In the genomic region with DNA sequence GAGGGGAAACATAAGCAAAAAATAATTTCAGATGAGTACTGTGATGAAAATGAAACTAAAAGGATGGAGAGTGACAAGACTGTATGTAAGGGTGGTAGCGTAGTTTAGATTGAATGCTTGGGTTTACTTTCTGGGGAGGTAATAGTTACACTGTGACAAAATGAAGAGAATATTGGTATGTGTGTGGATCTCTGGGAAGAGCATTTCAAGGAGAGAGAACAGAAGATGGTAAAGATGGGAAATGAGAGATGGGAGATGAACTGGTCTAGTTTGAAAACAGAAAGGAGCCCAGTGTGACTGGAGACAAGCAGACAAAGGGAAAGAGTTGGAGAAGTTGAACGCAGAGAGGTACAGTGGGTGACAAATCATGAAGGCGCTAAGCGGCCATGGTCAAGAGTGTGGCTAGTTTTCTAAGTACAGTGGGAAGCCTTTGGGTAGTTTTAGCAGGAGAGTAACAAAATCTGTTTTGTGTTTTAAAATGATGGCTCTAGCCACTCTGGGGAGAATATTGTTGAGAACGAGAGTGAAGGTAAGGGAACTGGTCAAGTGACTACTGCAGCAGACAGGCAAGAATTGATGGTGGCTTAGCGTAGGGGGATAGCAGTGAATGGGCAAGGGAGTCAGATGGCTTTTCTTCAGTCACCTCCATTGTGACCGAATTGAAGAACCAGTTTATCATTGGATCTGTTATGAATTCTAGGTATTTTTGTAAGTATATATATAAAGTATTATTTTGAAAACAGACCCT, we compare ENCODE assay signal across 12 cellular contexts. TPM values are rescaled to one million over a fixed set of nuclear protein-coding genes. Genes with fewer than 3 reads are reported as not detected.
A peak's percentile ranks its signal among the peaks of the same experiment; 100 is the strongest.
DNase-seq lines count a peak whose midpoint lies in the region; ATAC-seq and TF ChIP-seq lines count a peak whose summit lies in the region.
"Had no signal": no experiment of that assay in that cellular context is flagged by ENCODE, and none has a peak within 500 bp of the region (broad histone marks: within the 10 kb centered on the region; RNA-seq: fewer than 3 reads in every experiment).

No MANE protein-coding gene starts in this region.

- ATAC-seq in GM19372 (IDR thresholded peaks at IDR 0.05; ENCODE audit: low read depth, unreplicated experiment) (peak; percentile 51), HG03039 (IDR thresholded peaks at IDR 0.05; ENCODE audit: unreplicated experiment) (peak; percentile 42)
- peak; percentile 49 for ATAC-seq in activated T-helper 17 cell treated with anti-CD3 and anti-CD28 coated beads, Interleukin-2, amount 50 U/mL, for 72 hours (replicated peaks)
- ATAC-seq: psoas muscle had no signal

- no peaks in the 10 kb centered on the region for H3K23me2 ChIP-seq in H9 (ENCODE audit: insufficient read length, low read depth, low read length, poor library complexity, severe bottlenecking)

- no peak overlapping the region for H4K5ac ChIP-seq in H9 (ENCODE audit: insufficient read length, low read depth, low read length)

- no peak overlapping the region for H3K56ac ChIP-seq in H9 (ENCODE audit: insufficient read length, low read depth, low read length)

- no peaks in the 10 kb centered on the region for H3K9me3 Mint-ChIP-seq in activated T-helper 17 cell treated with anti-CD3 and anti-CD28 coated beads, Interleukin-2, amount 50 U/mL, for 72 hours
- H3K9me3 Mint-ChIP-seq in H9, result no peaks in the 10 kb centered on the region; a peak in 1 of 5 replicates

- no peaks in the 10 kb centered on the region for H3K9me3 ChIP-seq in H9 (ENCODE audit: control insufficient read depth, low read depth, low read length)
- H3K9me3 ChIP-seq: esophagus muscularis mucosa, psoas muscle had no signal

- no peaks in the 10 kb centered on the region for H4K20me1 ChIP-seq in H9 (ENCODE audit: control insufficient read depth, insufficient read depth, insufficient read length)

- H3K4me1 ChIP-seq in H9 (ENCODE audit: insufficient read depth, low read length), result peaks cover 3% of the 10 kb centered on the region; the same call in 1 of the 2 replicates
- H3K4me1 ChIP-seq: esophagus muscularis mucosa had no signal

- no peak overlapping the region for H2BK20ac ChIP-seq in H9 (ENCODE audit: low read depth, low read length, poor library complexity, severe bottlenecking)

- no peak overlapping the region for H3K9ac ChIP-seq in H9 (ENCODE audit: extremely low read depth, insufficient read length, low read length)

- H2AK5ac ChIP-seq in H9 (ENCODE audit: insufficient read length, low read length), result no peak overlapping the region

- 100% methylated on average over 1 of the region's 7 CpGs for WGBS in H9 (ENCODE audit: extremely low coverage, insufficient read length, low lambda C conversion rate)

- H4K91ac ChIP-seq in H9 (ENCODE audit: insufficient read length, low read depth, low read length), result no peak overlapping the region

- H2AFZ ChIP-seq in H9 (ENCODE audit: low read length), result no peak overlapping the region

- no peaks in the 10 kb centered on the region for H3K4me1 Mint-ChIP-seq in activated T-helper 17 cell treated with anti-CD3 and anti-CD28 coated beads, Interleukin-2, amount 50 U/mL, for 72 hours
- 0 out of 4 replicates have a peak, but pooled peaks cover 0 to 4% of the 10 kb centered on the region in 2 experiments for H3K4me1 Mint-ChIP-seq in H9

- no peak overlapping the region for H4K8ac ChIP-seq in H9 (replicated peaks; ENCODE audit: insufficient read length, low read depth, low read length)

- no peaks in the 10 kb centered on the region for H3K36me3 Mint-ChIP-seq in activated T-helper 17 cell treated with anti-CD3 and anti-CD28 coated beads, Interleukin-2, amount 50 U/mL, for 72 hours (ENCODE audit: low read depth)
- H3K36me3 Mint-ChIP-seq in H9 (ENCODE audit: insufficient read depth in 1 of 3, low read depth in 3 of 3), result peaks cover 0 to 5% (median 0%) of the 10 kb centered on the region in 3 experiments; a peak in 3 of 7 replicates

- H2BK15ac ChIP-seq in H9 (ENCODE audit: low read depth, low read length), result no peak overlapping the region

- no peaks in the 10 kb centered on the region for H3K27me3 ChIP-seq in H9 (ENCODE audit: insufficient read depth, low read length)
- H3K27me3 ChIP-seq: esophagus muscularis mucosa had no signal

- H3K27me3 Mint-ChIP-seq in activated T-helper 17 cell treated with anti-CD3 and anti-CD28 coated beads, Interleukin-2, amount 50 U/mL, for 72 hours, result no peaks in the 10 kb centered on the region
- H3K27me3 Mint-ChIP-seq in H9 (ENCODE audit: low read depth), result no peaks in the 10 kb centered on the region

- H3T11ph ChIP-seq in H9 (ENCODE audit: low read length), result no peak overlapping the region

- TF ChIP-seq CTCF in GM12864 (IDR thresholded peaks at IDR 0.05; ENCODE audit: low read depth, low read length, missing control alignments) (no peak), H9 (conservative IDR thresholded peaks at IDR 0.05) (no peak)

- no peak overlapping the region for H3K4me2 ChIP-seq in H9 (ENCODE audit: insufficient read depth, insufficient read length, low read length)

- H2BK120ac ChIP-seq in H9 (ENCODE audit: low read depth, low read length, poor library complexity, severe bottlenecking), result no peak overlapping the region

- peaks cover 40% of the 10 kb centered on the region for H3K79me2 ChIP-seq in H9 (ENCODE audit: insufficient read depth, low read length)

- no peak overlapping the region for H2BK12ac ChIP-seq in H9 (ENCODE audit: insufficient read length, low read depth, low read length)

- no peak overlapping the region for H3K27ac Mint-ChIP-seq in activated T-helper 17 cell treated with anti-CD3 and anti-CD28 coated beads, Interleukin-2, amount 50 U/mL, for 72 hours
- H3K27ac Mint-ChIP-seq in H9, result no peak overlapping the region

- H3K14ac ChIP-seq in H9 (ENCODE audit: insufficient read depth, low read length), result no peak overlapping the region

- H3K4me3 Mint-ChIP-seq in activated T-helper 17 cell treated with anti-CD3 and anti-CD28 coated beads, Interleukin-2, amount 50 U/mL, for 72 hours, result no peak overlapping the region
- no peak overlapping the region for H3K4me3 Mint-ChIP-seq in H9

- no peak overlapping the region for H3K18ac ChIP-seq in H9 (ENCODE audit: insufficient read length, low read depth, low read length)

- H2BK5ac ChIP-seq in H9 (ENCODE audit: insufficient read length, low read length), result no peak overlapping the region

- DNase-seq in GM12864 (ENCODE audit: low read depth), result no peak
- DNase-seq in H9, result no peak
- no peak for DNase-seq in middle frontal gyrus (ENCODE audit: extremely low spot score, low spot score)
- DNase-seq in NCI-H82 treated with DMSO at 0.1 percent for 48 hours (lab: John Stamatoyannopoulos, UW; ENCODE audit: unreplicated experiment), result no peak
- DNase-seq in NCI-H748 treated with DMSO at 0.1 percent for 48 hours (lab: John Stamatoyannopoulos, UW), result no peak
- DNase-seq: aorta, kidney glomerular epithelial cell, psoas muscle had no signal

- no peak overlapping the region for H3K23ac ChIP-seq in H9 (ENCODE audit: insufficient read length, low read depth, low read length)

- H3K79me1 ChIP-seq in H9 (ENCODE audit: insufficient read depth, low read depth, low read length, poor library complexity, severe bottlenecking), result peaks cover 5% of the 10 kb centered on the region

- H3K4ac ChIP-seq in H9 (ENCODE audit: low read depth, low read length), result no peak overlapping the region

- H3K4me3 ChIP-seq in GM12864 (ENCODE audit: low read depth, low read length), result peak overlapping the region; percentile 53
- H3K4me3 ChIP-seq: psoas muscle had no signal

- H3K27ac ChIP-seq in H9 (ENCODE audit: insufficient read length, low read depth, low read length), result no peak overlapping the region
- H3K27ac ChIP-seq: esophagus muscularis mucosa, psoas muscle had no signal

RNA-seq across cellular contexts. Expression of gene PALS2, which starts 22.6 kb away (rescaled TPM):
- total RNA-seq in activated T-helper 17 cell treated with anti-CD3 and anti-CD28 coated beads, Interleukin-2, amount 50 U/mL, for 72 hours, result 10 to 100 TPM; 14.0 to 22.6 TPM
- total RNA-seq in H9 (2021), result 47.4 and 63.1 TPM in 2 replicates
